ENCODE assay signal across 17 cellular contexts in genomic region chr1:230187290-230187689, GRCh38.
DNase-seq lines count a peak whose midpoint lies in the region; ATAC-seq, FAIRE-seq and TF ChIP-seq lines count a peak whose summit lies in the region.
"Had no signal": no experiment of that assay in that cellular context is flagged by ENCODE, and none has a peak within 500 bp of the region (broad histone marks: within the 10 kb centered on the region; RNA-seq: fewer than 3 reads in every experiment).

No MANE protein-coding gene starts in this region.

- ATAC-seq in WTC11 = no peak
- ATAC-seq in left lobe of liver = no peak
- ATAC-seq: right cardiac atrium had no signal

- TF ChIP-seq CTCF in 22Rv1 (IDR thresholded peaks at IDR 0.05) (no peak), WTC11 (IDR thresholded peaks at IDR 0.05) (no peak)

- H3K27ac ChIP-seq in 22Rv1 = peak overlapping the region; percentile 83
- H3K27ac ChIP-seq: ovary, tibial artery had no signal

- peaks cover 15% of the 10 kb centered on the region for H3K9me3 Mint-ChIP-seq in WTC11

- CTCF ChIA-PET in WTC11 (lab: Charles Lee) = no interaction called here

- H3K4me1 Mint-ChIP-seq in WTC11 = peaks cover 46% of the 10 kb centered on the region

- POLR2A ChIA-PET in WTC11 (lab: Charles Lee) = no interaction called here

- no peaks in the 10 kb centered on the region for H3K27me3 Mint-ChIP-seq in WTC11 (ENCODE audit: low read depth)

- H3K27ac Mint-ChIP-seq in WTC11 = 0 out of 2 replicates have a peak overlapping the region, but pooled peaks have one; percentile 16

- FAIRE-seq in HTR-8/SVneo (lab: Jason Lieb, UNC) = no peak

- H3K4me3 Mint-ChIP-seq in WTC11 = no peak overlapping the region

- peaks cover 25% of the 10 kb centered on the region for H3K36me3 Mint-ChIP-seq in WTC11

- DNase-seq in DMS53 (lab: John Stamatoyannopoulos, UW) (peak; percentile 32), DMS53 treated with DMSO at 0.1 percent for 48 hours (lab: John Stamatoyannopoulos, UW; ENCODE audit: unreplicated experiment) (no peak), WTC11 (ENCODE audit: low spot score) (no peak), left lobe of liver (ENCODE audit: low spot score) (peak; percentile 22), HTR-8/SVneo (ENCODE audit: insufficient read length, low spot score) (no peak), NCI-H524 (lab: John Stamatoyannopoulos, UW) (no peak)
- DNase-seq in activated CD4-positive, CD25-positive, alpha-beta regulatory T cell treated with anti-CD3 and anti-CD28 coated beads, Interleukin-2, amount 50 U/mL, for 72 hours = no peak
- DNase-seq: 8988T, activated gamma-delta T cell treated with Interleukin-2 at 50 U/mL for 16 hours, C1 segment of cervical spinal cord, DMS79, NCI-H2107, NCI-H510A, ovary, right cardiac atrium, tibial artery had no signal

TF ChIP-seq in WTC11, 78 proteins besides CTCF, POLR2A, EP300 and RAD21 (continues in another document):
- no peak for TF ChIP-seq AFF4 (CRISPR knock-in tag; IDR thresholded peaks at IDR 0.05; ENCODE audit: borderline replicate concordance)
- TF ChIP-seq CDX4 (CRISPR knock-in tag; IDR thresholded peaks at IDR 0.05; ENCODE audit: borderline replicate concordance) = no peak
- no peak for TF ChIP-seq ZNF532 (CRISPR knock-in tag; IDR thresholded peaks at IDR 0.05; ENCODE audit: borderline replicate concordance)
- TF ChIP-seq TEAD4 (CRISPR knock-in tag; IDR thresholded peaks at IDR 0.05) = no peak
- TF ChIP-seq GRHL2 (CRISPR knock-in tag; IDR thresholded peaks at IDR 0.05; ENCODE audit: insufficient replicate concordance, severe bottlenecking) = no peak
- no peak for TF ChIP-seq FOXP1 (CRISPR knock-in tag; IDR thresholded peaks at IDR 0.05; ENCODE audit: borderline replicate concordance)
- no peak for TF ChIP-seq RORB (CRISPR knock-in tag; IDR thresholded peaks at IDR 0.05)
- no peak for TF ChIP-seq SMAD4 (CRISPR knock-in tag; IDR thresholded peaks at IDR 0.05)
- no peak for TF ChIP-seq TEAD1 (CRISPR knock-in tag; IDR thresholded peaks at IDR 0.05)
- TF ChIP-seq SP1 (CRISPR knock-in tag; conservative IDR thresholded peaks at IDR 0.05) = no peak
- TF ChIP-seq ZNF512 (CRISPR knock-in tag; IDR thresholded peaks at IDR 0.05; ENCODE audit: borderline replicate concordance) = no peak
- no peak for TF ChIP-seq CBFB (CRISPR knock-in tag; IDR thresholded peaks at IDR 0.05; ENCODE audit: low read depth)
- TF ChIP-seq ATF3 (CRISPR knock-in tag; conservative IDR thresholded peaks at IDR 0.05) = no peak
- TF ChIP-seq HMGA2 (CRISPR knock-in tag; IDR thresholded peaks at IDR 0.05) = no peak
- no peak for TF ChIP-seq MAX (CRISPR knock-in tag; IDR thresholded peaks at IDR 0.05)
- TF ChIP-seq E2F5 (CRISPR knock-in tag; IDR thresholded peaks at IDR 0.05) = no peak

Comparison
In these comparisons a context has a peak if more than half of its experiments do, and no peak if none do; other contexts are left out.
1. DNase-seq: peak in DMS53 (single experiment) and left lobe of liver (single experiment); none in DMS53 treated with DMSO at 0.1 percent for 48 hours (single experiment), WTC11 (single experiment), HTR-8/SVneo (single experiment), NCI-H524 (0 of 2) and activated CD4-positive, CD25-positive, alpha-beta regulatory T cell treated with anti-CD3 and anti-CD28 coated beads, Interleukin-2, amount 50 U/mL, for 72 hours (single experiment).